In the genomic region with DNA sequence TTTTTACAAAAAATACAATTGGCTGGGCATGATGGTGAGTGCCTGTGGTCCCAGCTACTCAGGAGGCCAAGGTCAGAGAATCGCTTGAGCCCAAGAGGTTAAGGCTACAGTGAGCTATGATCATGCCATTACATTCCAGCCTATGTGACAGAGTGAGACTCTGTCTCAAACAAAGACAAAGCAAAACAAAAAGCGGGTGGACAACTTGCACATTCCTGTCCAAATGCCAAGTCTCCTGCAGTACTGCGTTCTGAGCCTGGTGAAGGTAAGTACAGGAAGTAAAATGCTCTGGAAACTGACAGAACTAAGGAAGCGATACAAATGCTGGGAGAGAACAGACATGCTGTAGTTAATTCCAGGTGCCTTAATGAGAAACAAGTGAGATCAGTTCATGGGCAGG, we compare ENCODE assay signal across 1 cellular context.
TF ChIP-seq lines count a peak whose summit lies in the region.

No MANE protein-coding gene starts in this region.

TF ChIP-seq in K562, 482 proteins besides CTCF, POLR2A, EP300 and RAD21:
- TF ChIP-seq, protein P1, sequence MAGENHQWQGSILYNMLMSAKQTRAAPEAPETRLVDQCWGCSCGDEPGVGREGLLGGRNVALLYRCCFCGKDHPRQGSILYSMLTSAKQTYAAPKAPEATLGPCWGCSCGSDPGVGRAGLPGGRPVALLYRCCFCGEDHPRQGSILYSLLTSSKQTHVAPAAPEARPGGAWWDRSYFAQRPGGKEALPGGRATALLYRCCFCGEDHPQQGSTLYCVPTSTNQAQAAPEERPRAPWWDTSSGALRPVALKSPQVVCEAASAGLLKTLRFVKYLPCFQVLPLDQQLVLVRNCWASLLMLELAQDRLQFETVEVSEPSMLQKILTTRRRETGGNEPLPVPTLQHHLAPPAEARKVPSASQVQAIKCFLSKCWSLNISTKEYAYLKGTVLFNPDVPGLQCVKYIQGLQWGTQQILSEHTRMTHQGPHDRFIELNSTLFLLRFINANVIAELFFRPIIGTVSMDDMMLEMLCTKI (IDR thresholded peaks at IDR 0.05; ENCODE audit: partially characterized antibody), result no peak
- no peak for TF ChIP-seq GABPB1 (CRISPR knock-in tag; IDR thresholded peaks at IDR 0.05)
- TF ChIP-seq SP2 (IDR thresholded peaks at IDR 0.05; ENCODE audit: extremely low read depth, low read depth, low read length, poor library complexity, severe bottlenecking), result no peak
- no peak for TF ChIP-seq SMC3 (conservative IDR thresholded peaks at IDR 0.05; ENCODE audit: insufficient read depth, low read depth, low read length)
- TF ChIP-seq, protein P2, sequence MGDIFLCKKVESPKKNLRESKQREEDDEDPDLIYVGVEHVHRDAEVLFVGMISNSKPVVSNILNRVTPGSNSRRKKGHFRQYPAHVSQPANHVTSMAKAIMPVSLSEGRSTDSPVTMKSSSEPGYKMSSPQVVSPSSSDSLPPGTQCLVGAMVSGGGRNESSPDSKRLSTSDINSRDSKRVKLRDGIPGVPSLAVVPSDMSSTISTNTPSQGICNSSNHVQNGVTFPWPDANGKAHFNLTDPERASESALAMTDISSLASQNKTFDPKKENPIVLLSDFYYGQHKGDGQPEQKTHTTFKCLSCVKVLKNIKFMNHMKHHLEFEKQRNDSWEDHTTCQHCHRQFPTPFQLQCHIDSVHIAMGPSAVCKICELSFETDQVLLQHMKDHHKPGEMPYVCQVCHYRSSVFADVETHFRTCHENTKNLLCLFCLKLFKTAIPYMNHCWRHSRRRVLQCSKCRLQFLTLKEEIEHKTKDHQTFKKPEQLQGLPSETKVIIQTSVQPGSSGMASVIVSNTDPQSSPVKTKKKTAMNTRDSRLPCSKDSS (IDR thresholded peaks at IDR 0.05; ENCODE audit: low read depth, partially characterized antibody), result no peak
- no peak for TF ChIP-seq SMARCE1 (IDR thresholded peaks at IDR 0.05)
TF ChIP-seq in K562: peak in this region for 0.
